ENCODE assay signal across 13 cellular contexts in the genomic region with DNA sequence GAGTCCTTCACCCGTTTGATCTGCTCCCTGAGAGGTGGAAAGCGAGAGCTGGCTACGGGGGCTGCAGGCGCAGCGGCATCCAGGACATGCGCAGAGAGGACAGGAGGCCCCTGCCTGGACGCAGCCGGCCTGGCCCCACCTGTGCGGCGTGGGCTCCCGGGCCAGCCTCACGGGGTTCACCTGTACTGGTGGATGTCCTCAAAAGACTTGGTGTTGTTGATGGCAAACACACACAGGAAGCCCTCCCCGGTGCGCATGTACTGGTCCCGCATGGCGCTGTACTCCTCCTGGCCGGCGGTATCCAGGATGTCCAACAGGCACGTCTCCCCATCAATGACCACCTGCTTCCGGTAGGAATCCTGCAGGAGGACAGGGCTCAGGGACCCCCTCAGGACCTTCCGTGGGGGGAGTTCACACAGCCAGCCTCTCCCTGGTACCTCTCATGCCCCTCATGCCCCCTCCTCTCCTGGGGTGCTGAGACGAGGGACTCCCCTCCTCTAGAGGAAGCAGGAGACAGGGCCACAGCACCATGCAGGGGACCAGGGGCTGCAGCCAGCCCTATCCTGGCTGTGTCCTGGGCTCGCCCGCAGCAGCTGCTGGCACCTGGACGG. TPM values are rescaled to one million over a fixed set of nuclear protein-coding genes. Genes with fewer than 3 reads are reported as not detected.
DNase-seq lines count a peak whose midpoint lies in the region; ATAC-seq, FAIRE-seq and TF ChIP-seq lines count a peak whose summit lies in the region.
"Had no signal": no experiment of that assay in that cellular context is flagged by ENCODE, and none has a peak within 500 bp of the region (broad histone marks: within the 10 kb centered on the region; RNA-seq: fewer than 3 reads in every experiment).

No MANE protein-coding gene starts in this region.

- intact Hi-C loops in K562 (cut with micrococcal nuclease) = no loop called here
- intact Hi-C loops in naive thymus-derived CD4-positive, alpha-beta T cell (cut with micrococcal nuclease) = loop anchor here in 1 of 2 donors (2.0 kb wide), 1 partner anchor 35 kb away; no protein-coding TSS in a partner anchor

- no peak overlapping the region for H3K4me2 ChIP-seq in H9 (ENCODE audit: insufficient read depth, insufficient read length, low read length)
- H3K4me2 ChIP-seq in K562 (ENCODE audit: insufficient read depth, low read length) = no peak overlapping the region

- no peak for TF ChIP-seq CTCF in AG10803 (conservative IDR thresholded peaks at IDR 0.05; ENCODE audit: low read length)
- no peak for TF ChIP-seq CTCF in H9 (conservative IDR thresholded peaks at IDR 0.05)
- no peak for TF ChIP-seq CTCF in K562 (IDR thresholded peaks at IDR 0.05 in 2 of 3, conservative IDR thresholded peaks at IDR 0.05 in 1 of 3; ENCODE audit: insufficient read depth in 2 of 3, low read depth in 1 of 3, low read length in 3 of 3)

- H4K8ac ChIP-seq in H9 (replicated peaks; ENCODE audit: insufficient read length, low read depth, low read length) = no peak overlapping the region

- H3K56ac ChIP-seq in H9 (ENCODE audit: insufficient read length, low read depth, low read length) = no peak overlapping the region

- H3K27me3 ChIP-seq in H9 (ENCODE audit: insufficient read depth, low read length) (no peaks in the 10 kb centered on the region), K562 (ENCODE audit: control insufficient read depth in 2 of 2, insufficient read depth in 2 of 2, low read length in 2 of 2) (no peaks in the 10 kb centered on the region)
- no peaks in the 10 kb centered on the region for H3K27me3 ChIP-seq in naive thymus-derived CD4-positive, alpha-beta T cell (ENCODE audit: control insufficient read depth in 2 of 2, insufficient read depth in 2 of 2, low read length in 2 of 2)

- no peaks in the 10 kb centered on the region for H3K79me2 ChIP-seq in H9 (ENCODE audit: insufficient read depth, low read length)
- H3K79me2 ChIP-seq in K562 (ENCODE audit: control insufficient read depth, insufficient read depth, low read length) = peaks cover 17% of the 10 kb centered on the region

- H3K79me1 ChIP-seq in H9 (ENCODE audit: insufficient read depth, low read depth, low read length, poor library complexity, severe bottlenecking) = no peaks in the 10 kb centered on the region

- no peak overlapping the region for H2BK120ac ChIP-seq in H9 (ENCODE audit: low read depth, low read length, poor library complexity, severe bottlenecking)

- FAIRE-seq in K562 (lab: Jason Lieb, UNC) = no peak
- FAIRE-seq in RCC 7860 (lab: Jason Lieb, UNC) = no peak

- no peak for DNase-seq in AG10803 (ENCODE audit: low read depth)
- no peak for DNase-seq in H9
- no peak for DNase-seq in K562 (ENCODE audit: extremely low read depth in 1 of 4, low spot score in 3 of 4)
- no peak for DNase-seq in naive thymus-derived CD4-positive, alpha-beta T cell
- no peak for DNase-seq in epidermal melanocyte (ENCODE audit: insufficient read length, low spot score)
- DNase-seq in GM19240 (ENCODE audit: insufficient read length, low spot score) = no peak
- DNase-seq in dermis blood vessel endothelial cell = no peak
- DNase-seq in RCC 7860 (ENCODE audit: low spot score) = no peak
- DNase-seq: mesenchymal stem cell; NCI-H187; SIG-M5; stimulated activated CD4-positive, alpha-beta T cell treated with anti-CD3 and anti-CD28 coated beads, Interleukin-1b, Interleukin-23, amount 100 ng/mL, for 48 hours had no signal

- no peak overlapping the region for H3K23ac ChIP-seq in H9 (ENCODE audit: insufficient read length, low read depth, low read length)

- H2BK12ac ChIP-seq in H9 (ENCODE audit: insufficient read length, low read depth, low read length) = no peak overlapping the region

- CTCF ChIA-PET in K562 (lab: Yijun Ruan, JAX; ENCODE audit: low intra/inter-chr PET ratio) = no interaction called here
- CTCF ChIA-PET in naive thymus-derived CD4-positive, alpha-beta T cell (lab: Charles Lee) = interaction anchor here (0.6 kb wide), 1 partner anchor 78 kb away, joined by 4 read pairs; no protein-coding TSS in a partner anchor

- H3K23me2 ChIP-seq in H9 (ENCODE audit: insufficient read length, low read depth, low read length, poor library complexity, severe bottlenecking) = peaks cover 19% of the 10 kb centered on the region

- H3K9me3 ChIP-seq in H9 (ENCODE audit: control insufficient read depth, low read depth, low read length) (no peaks in the 10 kb centered on the region), K562 (replicated peaks; ENCODE audit: control insufficient read depth, insufficient read depth, low read depth, low read length) (no peaks in the 10 kb centered on the region)
- H3K9me3 ChIP-seq in naive thymus-derived CD4-positive, alpha-beta T cell (ENCODE audit: control insufficient read depth in 2 of 3, low read length in 3 of 3) = no peaks in the 10 kb centered on the region
- H3K9me3 ChIP-seq: uterus had no signal

- no peak overlapping the region for H2BK5ac ChIP-seq in H9 (ENCODE audit: insufficient read length, low read length)

- no peak overlapping the region for H2AK5ac ChIP-seq in H9 (ENCODE audit: insufficient read length, low read length)

- H3K27ac Mint-ChIP-seq in H9 = no peak overlapping the region
- H3K27ac Mint-ChIP-seq in naive thymus-derived CD4-positive, alpha-beta T cell = no peak overlapping the region

- in situ Hi-C loops in K562 (cut with MboI) = no loop called here

- H4K91ac ChIP-seq in H9 (ENCODE audit: insufficient read length, low read depth, low read length) = no peak overlapping the region

- H3K4me1 Mint-ChIP-seq in H9 = peaks cover 6 to 8% of the 10 kb centered on the region in 2 experiments; a peak in 2 of 4 replicates
- peaks cover 5 to 16% (median 11%) of the 10 kb centered on the region in 7 donors for H3K4me1 Mint-ChIP-seq in naive thymus-derived CD4-positive, alpha-beta T cell

- H3K27ac ChIP-seq in H9 (ENCODE audit: insufficient read length, low read depth, low read length) (no peak overlapping the region), K562 (ENCODE audit: extremely low read depth, low read depth, low read length) (no peak overlapping the region)
- peak overlapping the region; percentile 16 for H3K27ac ChIP-seq in naive thymus-derived CD4-positive, alpha-beta T cell (ENCODE audit: low read depth, low read length)

- H3K4ac ChIP-seq in H9 (ENCODE audit: low read depth, low read length) = no peak overlapping the region

- H4K5ac ChIP-seq in H9 (ENCODE audit: insufficient read length, low read depth, low read length) = no peak overlapping the region

- H3K27me3 Mint-ChIP-seq in H9 (ENCODE audit: low read depth) = peaks cover 15% of the 10 kb centered on the region
- no peaks in the 10 kb centered on the region for H3K27me3 Mint-ChIP-seq in naive thymus-derived CD4-positive, alpha-beta T cell

- H3K9me1 ChIP-seq in K562 (ENCODE audit: control insufficient read depth, insufficient read depth, low read length) = peaks cover 3% of the 10 kb centered on the region

- H2AFZ ChIP-seq in H9 (ENCODE audit: low read length) (no peak overlapping the region), K562 (ENCODE audit: low read depth, low read length) (no peak overlapping the region)

- H2BK15ac ChIP-seq in H9 (ENCODE audit: low read depth, low read length) = no peak overlapping the region

- no peak for TF ChIP-seq EP300 in K562 (IDR thresholded peaks at IDR 0.05; ENCODE audit: low read length)

- no peak overlapping the region for H3K18ac ChIP-seq in H9 (ENCODE audit: insufficient read length, low read depth, low read length)

- no peak for TF ChIP-seq RAD21 in K562 (CRISPR knock-in tag; conservative IDR thresholded peaks at IDR 0.05 in 1 of 2, IDR thresholded peaks at IDR 0.05 in 1 of 2)

- H3K9me3 Mint-ChIP-seq in H9 = peaks cover 0 to 2% of the 10 kb centered on the region in 2 experiments; a peak in 1 of 5 replicates
- no peaks in the 10 kb centered on the region for H3K9me3 Mint-ChIP-seq in naive thymus-derived CD4-positive, alpha-beta T cell

- H3K4me1 ChIP-seq in H9 (ENCODE audit: insufficient read depth, low read length) = no peaks in the 10 kb centered on the region
- H3K4me1 ChIP-seq in K562 (replicated peaks in 1 of 2; ENCODE audit: control insufficient read depth in 2 of 2, insufficient read depth in 2 of 2, low read length in 2 of 2) = peaks cover 22 to 87% of the 10 kb centered on the region in 2 experiments
- H3K4me1 ChIP-seq in naive thymus-derived CD4-positive, alpha-beta T cell (ENCODE audit: control insufficient read depth in 2 of 2, insufficient read depth in 2 of 2, low read length in 2 of 2) = peaks cover 20 to 21% of the 10 kb centered on the region in 2 donors

- no peak for ATAC-seq in K562
- ATAC-seq in naive thymus-derived CD4-positive, alpha-beta T cell = no peak

- H2BK20ac ChIP-seq in H9 (ENCODE audit: low read depth, low read length, poor library complexity, severe bottlenecking) = no peak overlapping the region

- WGBS in H9 (ENCODE audit: extremely low coverage, insufficient read length, low lambda C conversion rate) = no CpG with 5 or more reads among the region's 25 CpGs
- 96% methylated on average over 23 of the region's 25 CpGs for WGBS in K562 (ENCODE audit: insufficient coverage, low coverage, missing lambda C conversion rate)

- peaks cover 35% of the 10 kb centered on the region; the same call in 1 of the 3 replicates for H3K36me3 ChIP-seq in K562 (ENCODE audit: control insufficient read depth, insufficient read depth, low read length)
- H3K36me3 ChIP-seq in naive thymus-derived CD4-positive, alpha-beta T cell (ENCODE audit: control insufficient read depth in 2 of 3, insufficient read depth in 3 of 3, low read length in 3 of 3) = peaks cover 0 to 30% (median 0%) of the 10 kb centered on the region in 3 experiments
- H3K36me3 ChIP-seq: uterus had no signal

- BruUV-seq in K562 (replicated peaks; lab: Mats Ljungman, UMichigan) = no TSS peak

- no peaks in the 10 kb centered on the region for H4K20me1 ChIP-seq in H9 (ENCODE audit: control insufficient read depth, insufficient read depth, insufficient read length)
- H4K20me1 ChIP-seq in K562 (replicated peaks; ENCODE audit: control insufficient read depth, insufficient read depth, low read length) = 0 out of 2 replicates have a peak, but pooled peaks cover 4% of the 10 kb centered on the region

- TF ChIP-seq POLR2A in K562 (conservative IDR thresholded peaks at IDR 0.05) = no peak

- no peak overlapping the region for H3T11ph ChIP-seq in H9 (ENCODE audit: low read length)

- H3K9ac ChIP-seq in H9 (ENCODE audit: extremely low read depth, insufficient read length, low read length) (no peak overlapping the region), K562 (ENCODE audit: insufficient read depth in 1 of 2, low read depth in 2 of 2, low read length in 2 of 2) (peak overlapping the region in 1 of 2 experiments; percentile 95; a peak in 1 of 4 replicates)

- H3K4me3 ChIP-seq in AG10803 (ENCODE audit: low read length) (peak overlapping the region; percentile 72), K562 (no peak overlapping the region)
- no peak overlapping the region for H3K4me3 ChIP-seq in naive thymus-derived CD4-positive, alpha-beta T cell (ENCODE audit: low read length)

- POLR2A ChIA-PET in K562 (lab: Yijun Ruan, JAX) = interaction anchor here (0.6 to 1.1 kb wide), 5 partner anchors 15 to 1435 kb away, joined by 3 to 4 read pairs (median 3); no protein-coding TSS in a partner anchor
- POLR2A ChIA-PET in naive thymus-derived CD4-positive, alpha-beta T cell (lab: Charles Lee) = interaction anchor here (0.7 to 4.0 kb wide), 4 partner anchors 12 to 275 kb away, joined by 4 to 26 read pairs (median 4); a partner anchor contains a TSS

- H3K4me3 Mint-ChIP-seq in H9 = peak overlapping the region; percentile 17 to 65; a peak in 4 of 5 replicates
- H3K4me3 Mint-ChIP-seq in naive thymus-derived CD4-positive, alpha-beta T cell = peak overlapping the region in 6 of 10 donors; percentile 33 to 83 (median 50)

- H3K14ac ChIP-seq in H9 (ENCODE audit: insufficient read depth, low read length) = no peak overlapping the region

- peaks cover 5 to 18% (median 10%) of the 10 kb centered on the region in 3 experiments; a peak in 5 of 7 replicates for H3K36me3 Mint-ChIP-seq in H9 (ENCODE audit: insufficient read depth in 1 of 3, low read depth in 3 of 3)
- peaks cover 0 to 6% (median 0%) of the 10 kb centered on the region in 5 donors for H3K36me3 Mint-ChIP-seq in naive thymus-derived CD4-positive, alpha-beta T cell

RNA-seq across cellular contexts. Expression of a gene that starts 1.7 kb away (rescaled TPM):
- total RNA-seq in H9 (2021) (61.8 and 66.0 TPM in 2 replicates), K562 (2014; rRNA removed) (73.5 and 75.9 TPM in 2 replicates), K562 (2014; rRNA removed; fragmentation: Illumina TruSeq; extraction: Trizol) (11.3 and 16.8 TPM in 2 replicates), K562 (2015; rRNA removed; fragmentation: Illumina TruSeq; extraction: Trizol) (41.3 and 43.3 TPM in 2 replicates), K562 (2021) (64.9 and 68.5 TPM in 2 replicates), dermis blood vessel endothelial cell (51.6 and 70.2 TPM in 2 replicates)
- total RNA-seq in K562 (2011; cell fraction: chromatin; rRNA removed; ENCODE audit: low replicate concordance) = 31.9 and 88.4 TPM in 2 replicates
- total RNA-seq in K562 (2011; cell fraction: nucleolus; rRNA removed) = 70.2 and 80.9 TPM in 2 replicates
- 37.3 and 47.9 TPM in 2 replicates for total RNA-seq in K562 (2011; cell fraction: nucleoplasm; rRNA removed)
- polyA plus RNA-seq in K562 (2011; rRNA removed) (29.6 and 34.9 TPM in 2 replicates), K562 (2014; fragmentation: Illumina TruSeq; extraction: Trizol) (28.0 and 46.2 TPM in 2 replicates), K562 (2014; fragmentation: Nextera tagmentation; extraction: Ambion mirVana) (1 to 10 TPM; 2.8 to 5.8 TPM), K562 (2014; rRNA removed) (52.0 and 61.3 TPM in 2 replicates)
- 39.3 and 69.6 TPM in 2 replicates for polyA plus RNA-seq in K562 (2011; cell fraction: cytosol; rRNA removed)
- 98.3 and 113 TPM in 2 replicates for polyA plus RNA-seq in K562 (2011; cell fraction: nucleus; rRNA removed)
- 47.4 and 91.9 TPM in 2 replicates for polyA plus RNA-seq in K562 (2012)
- polyA minus RNA-seq in K562 (2011; rRNA and poly(A)+ RNA removed) = 17.3 and 37.2 TPM in 2 replicates
- 18.2 and 20.6 TPM in 2 replicates for polyA minus RNA-seq in K562 (2011; cell fraction: cytosol; rRNA and poly(A)+ RNA removed)
- polyA minus RNA-seq in K562 (2011; cell fraction: nucleus; rRNA and poly(A)+ RNA removed) = 13.1 and 25.3 TPM in 2 replicates
- 10 to 100 TPM; 22.3 to 52.0 (median 31.9) TPM for total RNA-seq in naive thymus-derived CD4-positive, alpha-beta T cell
- 10 to 100 TPM; 12.6 to 19.5 TPM for polyA plus RNA-seq in naive thymus-derived CD4-positive, alpha-beta T cell

RNA-seq across cellular contexts. Expression of a gene that starts 3.6 kb away (rescaled TPM):
- total RNA-seq in H9 (2021) = 3.1 and 3.4 TPM in 2 replicates
- 8.0 and 39.1 TPM in 2 replicates for total RNA-seq in K562 (2011; cell fraction: chromatin; rRNA removed; ENCODE audit: low replicate concordance)
- total RNA-seq in K562 (2011; cell fraction: nucleolus; rRNA removed) = 24.1 and 24.3 TPM in 2 replicates
- 9.9 and 12.5 TPM in 2 replicates for total RNA-seq in K562 (2011; cell fraction: nucleoplasm; rRNA removed)
- 1.5 and 1.6 TPM in 2 replicates for total RNA-seq in K562 (2014; rRNA removed)
- 0.13 and 0.22 TPM in 2 replicates for total RNA-seq in K562 (2014; rRNA removed; fragmentation: Illumina TruSeq; extraction: Trizol)
- 1.0 and 1.3 TPM in 2 replicates for total RNA-seq in K562 (2015; rRNA removed; fragmentation: Illumina TruSeq; extraction: Trizol)
- 3.4 and 4.5 TPM in 2 replicates for total RNA-seq in K562 (2021)
- 1.0 and 1.6 TPM in 2 replicates for polyA plus RNA-seq in K562 (2011; rRNA removed)
- polyA plus RNA-seq in K562 (2011; cell fraction: cytosol; rRNA removed) = 0.84 and 3.6 TPM in 2 replicates
- 11.6 and 26.8 TPM in 2 replicates for polyA plus RNA-seq in K562 (2011; cell fraction: nucleus; rRNA removed)
- polyA plus RNA-seq in K562 (2012) = 3.3 and 10.8 TPM in 2 replicates
- 0.61 and 1.4 TPM in 2 replicates for polyA plus RNA-seq in K562 (2014; fragmentation: Illumina TruSeq; extraction: Trizol)
- polyA plus RNA-seq in K562 (2014; fragmentation: Nextera tagmentation; extraction: Ambion mirVana) = under 1 TPM in 1 of 2 experiments, not detected in 1; 0.03 TPM
- 3.6 and 4.3 TPM in 2 replicates for polyA plus RNA-seq in K562 (2014; rRNA removed)
- 0.45 and 0.77 TPM in 2 replicates for polyA minus RNA-seq in K562 (2011; rRNA and poly(A)+ RNA removed)
- polyA minus RNA-seq in K562 (2011; cell fraction: cytosol; rRNA and poly(A)+ RNA removed) = 0.86 and 1.1 TPM in 2 replicates
- polyA minus RNA-seq in K562 (2011; cell fraction: nucleus; rRNA and poly(A)+ RNA removed) = 3.6 and 4.6 TPM in 2 replicates
- 1 to 10 TPM; 2.3 to 5.1 (median 3.6) TPM for total RNA-seq in naive thymus-derived CD4-positive, alpha-beta T cell
- 1 to 10 TPM in 1 of 2 donors, under 1 TPM in 1; 0.35 to 1.0 TPM for polyA plus RNA-seq in naive thymus-derived CD4-positive, alpha-beta T cell
- total RNA-seq in dermis blood vessel endothelial cell = 0.56 and 0.68 TPM in 2 replicates

RNA-seq across cellular contexts. Expression of a gene that starts 26.6 kb away (rescaled TPM):
- total RNA-seq in H9 (2021) = 60.0 and 67.0 TPM in 2 replicates
- 70.8 and 222 TPM in 2 replicates for total RNA-seq in K562 (2011; cell fraction: chromatin; rRNA removed; ENCODE audit: low replicate concordance)
- total RNA-seq in K562 (2011; cell fraction: nucleolus; rRNA removed) = 197 and 200 TPM in 2 replicates
- 94.3 and 102 TPM in 2 replicates for total RNA-seq in K562 (2011; cell fraction: nucleoplasm; rRNA removed)
- total RNA-seq in K562 (2014; rRNA removed) = 159 and 178 TPM in 2 replicates
- total RNA-seq in K562 (2014; rRNA removed; fragmentation: Illumina TruSeq; extraction: Trizol) = 12.9 and 20.3 TPM in 2 replicates
- 97.2 and 102 TPM in 2 replicates for total RNA-seq in K562 (2015; rRNA removed; fragmentation: Illumina TruSeq; extraction: Trizol)
- 160 and 164 TPM in 2 replicates for total RNA-seq in K562 (2021)
- 38.5 and 71.1 TPM in 2 replicates for polyA plus RNA-seq in K562 (2011; rRNA removed)
- polyA plus RNA-seq in K562 (2011; cell fraction: cytosol; rRNA removed) = 53.4 and 159 TPM in 2 replicates
- polyA plus RNA-seq in K562 (2011; cell fraction: nucleus; rRNA removed) = 178 and 263 TPM in 2 replicates
- 144 and 249 TPM in 2 replicates for polyA plus RNA-seq in K562 (2012)
- 44.3 and 107 TPM in 2 replicates for polyA plus RNA-seq in K562 (2014; fragmentation: Illumina TruSeq; extraction: Trizol)
- polyA plus RNA-seq in K562 (2014; fragmentation: Nextera tagmentation; extraction: Ambion mirVana) = 10 to 100 TPM in 1 of 2 experiments, 1 to 10 TPM in 1; 2.5 to 11.8 TPM
- 104 and 114 TPM in 2 replicates for polyA plus RNA-seq in K562 (2014; rRNA removed)
- 18.1 and 34.7 TPM in 2 replicates for polyA minus RNA-seq in K562 (2011; rRNA and poly(A)+ RNA removed)
- 72.0 and 82.7 TPM in 2 replicates for polyA minus RNA-seq in K562 (2011; cell fraction: cytosol; rRNA and poly(A)+ RNA removed)
- polyA minus RNA-seq in K562 (2011; cell fraction: nucleus; rRNA and poly(A)+ RNA removed) = 72.2 and 76.6 TPM in 2 replicates
- 100 to 1,000 TPM in 4 of 5 experiments, 10 to 100 TPM in 1; 98.6 to 193 (median 109) TPM for total RNA-seq in naive thymus-derived CD4-positive, alpha-beta T cell
- polyA plus RNA-seq in naive thymus-derived CD4-positive, alpha-beta T cell = 100 to 1,000 TPM; 156 to 243 TPM
- 257 and 310 TPM in 2 replicates for total RNA-seq in dermis blood vessel endothelial cell

RNA-seq across cellular contexts. Expression of a gene that starts 26.8 kb away (rescaled TPM):
- total RNA-seq in H9 (2021) (4.2 and 4.7 TPM in 2 replicates), K562 (2014; rRNA removed) (2.0 and 2.9 TPM in 2 replicates), K562 (2014; rRNA removed; fragmentation: Illumina TruSeq; extraction: Trizol) (0.19 TPM in 1 of 2 replicates, not detected in the other), K562 (2015; rRNA removed; fragmentation: Illumina TruSeq; extraction: Trizol) (0.98 and 1.1 TPM in 2 replicates), K562 (2021) (3.5 and 3.9 TPM in 2 replicates), dermis blood vessel endothelial cell (1.3 and 2.6 TPM in 2 replicates)
- total RNA-seq in K562 (2011; cell fraction: chromatin; rRNA removed; ENCODE audit: low replicate concordance) = 3.8 and 17.0 TPM in 2 replicates
- 10.9 and 14.7 TPM in 2 replicates for total RNA-seq in K562 (2011; cell fraction: nucleolus; rRNA removed)
- total RNA-seq in K562 (2011; cell fraction: nucleoplasm; rRNA removed) = 6.7 and 8.2 TPM in 2 replicates
- polyA plus RNA-seq in K562 (2011; rRNA removed) (1.1 and 2.8 TPM in 2 replicates), K562 (2014; fragmentation: Illumina TruSeq; extraction: Trizol) (0.48 and 0.98 TPM in 2 replicates), K562 (2014; fragmentation: Nextera tagmentation; extraction: Ambion mirVana) (not detected), K562 (2014; rRNA removed) (1.8 and 4.2 TPM in 2 replicates)
- 1.3 and 3.2 TPM in 2 replicates for polyA plus RNA-seq in K562 (2011; cell fraction: cytosol; rRNA removed)
- polyA plus RNA-seq in K562 (2011; cell fraction: nucleus; rRNA removed) = 28.7 and 36.1 TPM in 2 replicates
- polyA plus RNA-seq in K562 (2012) = 3.2 and 9.3 TPM in 2 replicates
- polyA minus RNA-seq in K562 (2011; rRNA and poly(A)+ RNA removed) = 0.14 and 0.30 TPM in 2 replicates
- polyA minus RNA-seq in K562 (2011; cell fraction: cytosol; rRNA and poly(A)+ RNA removed) = 1.2 and 1.4 TPM in 2 replicates
- 4.0 and 6.1 TPM in 2 replicates for polyA minus RNA-seq in K562 (2011; cell fraction: nucleus; rRNA and poly(A)+ RNA removed)
- total RNA-seq in naive thymus-derived CD4-positive, alpha-beta T cell = 10 to 100 TPM in 2 of 5 experiments, 1 to 10 TPM in 3; 2.8 to 14.7 (median 9.6) TPM
- polyA plus RNA-seq in naive thymus-derived CD4-positive, alpha-beta T cell = 1 to 10 TPM; 2.3 to 3.6 TPM

RNA-seq across cellular contexts. Expression of a gene that starts 27.1 kb away (rescaled TPM):
- total RNA-seq in H9 (2021) = 26.3 and 30.0 TPM in 2 replicates
- 15.6 and 50.0 TPM in 2 replicates for total RNA-seq in K562 (2011; cell fraction: chromatin; rRNA removed; ENCODE audit: low replicate concordance)
- total RNA-seq in K562 (2011; cell fraction: nucleolus; rRNA removed) = 73.5 and 76.5 TPM in 2 replicates
- total RNA-seq in K562 (2011; cell fraction: nucleoplasm; rRNA removed) = 28.3 and 32.9 TPM in 2 replicates
- 45.2 and 50.3 TPM in 2 replicates for total RNA-seq in K562 (2014; rRNA removed)
- 1.1 and 2.2 TPM in 2 replicates for total RNA-seq in K562 (2014; rRNA removed; fragmentation: Illumina TruSeq; extraction: Trizol)
- 16.2 and 18.6 TPM in 2 replicates for total RNA-seq in K562 (2015; rRNA removed; fragmentation: Illumina TruSeq; extraction: Trizol)
- 30.5 and 31.7 TPM in 2 replicates for total RNA-seq in K562 (2021)
- 19.8 and 30.3 TPM in 2 replicates for polyA plus RNA-seq in K562 (2011; rRNA removed)
- polyA plus RNA-seq in K562 (2011; cell fraction: cytosol; rRNA removed) = 43.4 and 94.2 TPM in 2 replicates
- 170 and 239 TPM in 2 replicates for polyA plus RNA-seq in K562 (2011; cell fraction: nucleus; rRNA removed)
- 27.7 and 32.0 TPM in 2 replicates for polyA plus RNA-seq in K562 (2012)
- 3.0 and 17.0 TPM in 2 replicates for polyA plus RNA-seq in K562 (2014; fragmentation: Illumina TruSeq; extraction: Trizol)
- under 1 TPM; 0.41 to 0.92 TPM for polyA plus RNA-seq in K562 (2014; fragmentation: Nextera tagmentation; extraction: Ambion mirVana)
- 44.3 and 52.7 TPM in 2 replicates for polyA plus RNA-seq in K562 (2014; rRNA removed)
- 2.7 and 4.7 TPM in 2 replicates for polyA minus RNA-seq in K562 (2011; rRNA and poly(A)+ RNA removed)
- 10.8 and 13.3 TPM in 2 replicates for polyA minus RNA-seq in K562 (2011; cell fraction: cytosol; rRNA and poly(A)+ RNA removed)
- polyA minus RNA-seq in K562 (2011; cell fraction: nucleus; rRNA and poly(A)+ RNA removed) = 18.8 and 21.8 TPM in 2 replicates
- total RNA-seq in naive thymus-derived CD4-positive, alpha-beta T cell = 10 to 100 TPM; 20.0 to 45.4 (median 35.5) TPM
- 10 to 100 TPM; 26.7 to 43.6 TPM for polyA plus RNA-seq in naive thymus-derived CD4-positive, alpha-beta T cell
- total RNA-seq in dermis blood vessel endothelial cell = 21.3 and 25.2 TPM in 2 replicates
